ENCODE assay signal across 1 cellular context in genomic region chr19:8316351-8317125, GRCh38.
TF ChIP-seq lines count a peak whose summit lies in the region.

No MANE protein-coding gene starts in this region.

TF ChIP-seq in K562, 482 proteins besides CTCF, POLR2A, EP300 and RAD21:
- TF ChIP-seq, protein P1, sequence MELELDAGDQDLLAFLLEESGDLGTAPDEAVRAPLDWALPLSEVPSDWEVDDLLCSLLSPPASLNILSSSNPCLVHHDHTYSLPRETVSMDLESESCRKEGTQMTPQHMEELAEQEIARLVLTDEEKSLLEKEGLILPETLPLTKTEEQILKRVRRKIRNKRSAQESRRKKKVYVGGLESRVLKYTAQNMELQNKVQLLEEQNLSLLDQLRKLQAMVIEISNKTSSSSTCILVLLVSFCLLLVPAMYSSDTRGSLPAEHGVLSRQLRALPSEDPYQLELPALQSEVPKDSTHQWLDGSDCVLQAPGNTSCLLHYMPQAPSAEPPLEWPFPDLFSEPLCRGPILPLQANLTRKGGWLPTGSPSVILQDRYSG (tag; conservative IDR thresholded peaks at IDR 0.05; ENCODE audit: low read depth) = no peak
- TF ChIP-seq RBFOX2 (IDR thresholded peaks at IDR 0.05; ENCODE audit: low read depth, low read length) (peak; percentile 37), POLR2G (IDR thresholded peaks at IDR 0.05; ENCODE audit: low read depth, low read length) (0 out of 2 replicates have a peak, but pooled peaks have one; percentile 32), ZNF232 (CRISPR knock-in tag; IDR thresholded peaks at IDR 0.05) (no peak), HDAC3 (IDR thresholded peaks at IDR 0.05; ENCODE audit: borderline replicate concordance, partially characterized antibody) (no peak), ZNF57 (CRISPR knock-in tag; IDR thresholded peaks at IDR 0.05) (no peak)
